ENCODE assay signal across 20 cellular contexts in genomic region chr22:46097268-46097900, GRCh38. TPM values are rescaled to one million over a fixed set of nuclear protein-coding genes. Genes with fewer than 3 reads are reported as not detected.
DNase-seq lines count a peak whose midpoint lies in the region; TF ChIP-seq lines count a peak whose summit lies in the region.
"Had no signal": no experiment of that assay in that cellular context is flagged by ENCODE, and none has a peak within 500 bp of the region (broad histone marks: within the 10 kb centered on the region; RNA-seq: fewer than 3 reads in every experiment).

No MANE protein-coding gene starts in this region.

- H3K27ac ChIP-seq in cingulate gyrus (ENCODE audit: low read depth, low read length) (peak overlapping the region; percentile 81), thyroid gland (peak overlapping the region in 2 of 3 donors; percentile 30 to 33)

- no peak for TF ChIP-seq POLR2A in thyroid gland (IDR thresholded peaks at IDR 0.05)

- H3K36me3 Mint-ChIP-seq in HFFc6 (ENCODE audit: low read depth) (peaks cover 14% of the 10 kb centered on the region; the same call in 1 of the 2 replicates), osteocyte (ENCODE audit: unreplicated experiment) (peaks cover 22% of the 10 kb centered on the region)

- intact Hi-C loops in thyroid gland (cut with DNase I) = no loop called here

- TF ChIP-seq CTCF in HFFc6 (IDR thresholded peaks at IDR 0.05) (no peak), osteocyte (IDR thresholded peaks at IDR 0.05) (no peak), thyroid gland (IDR thresholded peaks at IDR 0.05) (no peak), foreskin fibroblast (IDR thresholded peaks at IDR 0.05; ENCODE audit: low read depth, low read length) (no peak)

- H3K36me3 ChIP-seq in thyroid gland = peaks cover 37 to 39% of the 10 kb centered on the region in 2 donors

- H3K4me1 Mint-ChIP-seq in HFFc6 (ENCODE audit: low read depth) (peaks cover 14% of the 10 kb centered on the region), osteocyte (ENCODE audit: unreplicated experiment) (peaks cover 33% of the 10 kb centered on the region)

- H3K27me3 Mint-ChIP-seq in HFFc6 (ENCODE audit: insufficient read depth) = peaks cover 19% of the 10 kb centered on the region
- H3K27me3 Mint-ChIP-seq in osteocyte (ENCODE audit: unreplicated experiment) = no peaks in the 10 kb centered on the region
- H3K27me3 Mint-ChIP-seq: naive thymus-derived CD8-positive, alpha-beta T cell had no signal

- no peaks in the 10 kb centered on the region for H3K9me3 ChIP-seq in thyroid gland
- H3K9me3 ChIP-seq: BE2C had no signal

- H3K4me3 Mint-ChIP-seq in HFFc6 (no peak overlapping the region), osteocyte (ENCODE audit: unreplicated experiment) (no peak overlapping the region)
- H3K4me3 Mint-ChIP-seq: naive thymus-derived CD8-positive, alpha-beta T cell; T-helper 1 cell treated with Interleukin-12 subunit alpha and Interleukin-12 subunit beta and Interleukin-4 antibody, amounts not matched to agents 30 μg/mL and 1 μg/mL, for 36 hours had no signal

- WGBS in thyroid gland, 2 donors = 87 to 93% methylated on average over 4 to 13 of the region's 13 CpGs

- H3K4me1 ChIP-seq in thyroid gland = peaks cover 0 to 52% of the 10 kb centered on the region in 2 donors

- no peak overlapping the region for H3K4me3 ChIP-seq in thyroid gland (replicated peaks in 1 of 3)
- H3K4me3 ChIP-seq in foreskin fibroblast (ENCODE audit: low read depth in 1 of 2, low read length in 2 of 2) = no peak overlapping the region
- H3K4me3 ChIP-seq: lung had no signal

- no peaks in the 10 kb centered on the region for H3K9me3 Mint-ChIP-seq in HFFc6
- no peaks in the 10 kb centered on the region for H3K9me3 Mint-ChIP-seq in osteocyte (ENCODE audit: unreplicated experiment)
- H3K9me3 Mint-ChIP-seq: naive thymus-derived CD8-positive, alpha-beta T cell; T-helper 1 cell treated with Interleukin-12 subunit alpha and Interleukin-12 subunit beta and Interleukin-4 antibody, amounts not matched to agents 30 μg/mL and 1 μg/mL, for 36 hours had no signal

- no peak for DNase-seq in HFFc6
- DNase-seq in osteocyte (ENCODE audit: extremely low spot score, unreplicated experiment) = no peak
- DNase-seq in thyroid gland = no peak
- DNase-seq in foreskin fibroblast = no peak
- no peak for DNase-seq in stimulated activated CD4-positive, alpha-beta T cell treated with anti-CD3 and anti-CD28 coated beads, Interleukin-2, amount 100 ng/mL, for 24 hours
- DNase-seq in retina = no peak
- DNase-seq: activated CD4-positive, CD25-positive, alpha-beta regulatory T cell; activated effector memory CD4-positive, alpha-beta T cell treated with anti-CD3 and anti-CD28 coated beads, Interleukin-2, amount 50 U/mL, for 16 hours; BE2C; DMS53; KG1; naive thymus-derived CD8-positive, alpha-beta T cell; NCI-H1092; NCI-H2171; NCI-H774; stimulated activated CD4-positive, alpha-beta T cell treated with anti-CD3 and anti-CD28 coated beads, Interleukin-2, amount 100 ng/mL, for 48 hours; stimulated activated CD8-positive, alpha-beta memory T cell treated with anti-CD3 and anti-CD28 coated beads, Interleukin-4, amount 100 ng/mL, for 48 hours had no signal

- no peaks in the 10 kb centered on the region for H3K27me3 ChIP-seq in thyroid gland
- H3K27me3 ChIP-seq: BE2C had no signal

- H3K27ac Mint-ChIP-seq in HFFc6 (peak overlapping the region; percentile 53), osteocyte (ENCODE audit: unreplicated experiment) (peak overlapping the region; percentile 62)
- H3K27ac Mint-ChIP-seq: T-helper 1 cell treated with Interleukin-12 subunit alpha and Interleukin-12 subunit beta and Interleukin-4 antibody, amounts not matched to agents 30 μg/mL and 1 μg/mL, for 36 hours had no signal

RNA-seq across cellular contexts. Expression of gene PPARA, which starts 52.9 kb away (rescaled TPM):
- total RNA-seq in HFFc6 (2021; fragmentation: NEBNext Ultra II Directional; extraction: Animal tissue kit (Norgen Biotek cat#: 25700)) = 10 to 100 TPM; 14.1 to 16.0 (median 15.1) TPM
- total RNA-seq in osteocyte (21.8 and 21.9 TPM in 2 replicates), thyroid gland (10 to 100 TPM; 26.9 to 41.9 (median 37.4) TPM)
